ENCODE assay signal across 12 cellular contexts in genomic region chr7:139687980-139688632, GRCh38.
A peak's percentile ranks its signal among the peaks of the same experiment; 100 is the strongest.
DNase-seq lines count a peak whose midpoint lies in the region; FAIRE-seq and TF ChIP-seq lines count a peak whose summit lies in the region.
"Had no signal": no experiment of that assay in that cellular context is flagged by ENCODE, and none has a peak within 500 bp of the region (broad histone marks: within the 10 kb centered on the region; RNA-seq: fewer than 3 reads in every experiment).

No MANE protein-coding gene starts in this region.

- H3K4me3 ChIP-seq in Caco-2 (ENCODE audit: low read depth, low read length): no peak overlapping the region
- no peak overlapping the region for H3K4me3 ChIP-seq in bronchial epithelial cell (ENCODE audit: low read depth, low read length)
- no peak overlapping the region for H3K4me3 ChIP-seq in mesendoderm (ENCODE audit: low read length)
- H3K4me3 ChIP-seq: lung had no signal

- H3K4me1 Mint-ChIP-seq in Caco-2 (ENCODE audit: low read depth, unreplicated experiment): peaks cover 14% of the 10 kb centered on the region

- peaks cover 33% of the 10 kb centered on the region for H3K36me3 Mint-ChIP-seq in Caco-2 (ENCODE audit: insufficient read depth, unreplicated experiment)

- H3K4me3 Mint-ChIP-seq in Caco-2 (ENCODE audit: unreplicated experiment): no peak overlapping the region
- H3K4me3 Mint-ChIP-seq: activated CD4-positive, alpha-beta T cell treated with anti-CD3 and anti-CD28 coated beads, Interleukin-2, amount 10 ng/mL, durations not matched to agents 7 days and 5 days had no signal

- WGBS in mesendoderm (ENCODE audit: extremely low coverage, insufficient coverage, low lambda C conversion rate): no CpG with 5 or more reads among the region's 7 CpGs

- H2BK120ac ChIP-seq in mesendoderm (ENCODE audit: low read depth, low read length): no peak overlapping the region

- H3K9ac ChIP-seq in mesendoderm (ENCODE audit: low read length): no peak overlapping the region

- H3K4me1 ChIP-seq in Caco-2 (peaks cover 11% of the 10 kb centered on the region), mesendoderm (ENCODE audit: control insufficient read depth, low read depth, low read length) (no peaks in the 10 kb centered on the region)

- H3K56ac ChIP-seq in mesendoderm (ENCODE audit: low read length): no peak overlapping the region

- no peak overlapping the region for H3K4ac ChIP-seq in mesendoderm (ENCODE audit: low read depth, low read length)

- H3K27me3 Mint-ChIP-seq in Caco-2 (ENCODE audit: insufficient read depth, unreplicated experiment): no peaks in the 10 kb centered on the region
- H3K27me3 Mint-ChIP-seq: activated CD4-positive, alpha-beta T cell treated with anti-CD3 and anti-CD28 coated beads, Interleukin-2, amount 10 ng/mL, durations not matched to agents 7 days and 5 days had no signal

- H3K9me3 Mint-ChIP-seq in Caco-2 (ENCODE audit: unreplicated experiment): peaks cover 14% of the 10 kb centered on the region

- FAIRE-seq in bronchial epithelial cell (lab: Jason Lieb, UNC) (no peak), GM19239 (lab: Jason Lieb, UNC) (no peak)

- no peaks in the 10 kb centered on the region for H3K27me3 ChIP-seq in Caco-2 (replicated peaks; ENCODE audit: control insufficient read depth, insufficient read depth, low read length)
- no peaks in the 10 kb centered on the region for H3K27me3 ChIP-seq in bronchial epithelial cell (ENCODE audit: control insufficient read depth, insufficient read depth, low read length)
- no peaks in the 10 kb centered on the region for H3K27me3 ChIP-seq in mesendoderm (ENCODE audit: insufficient read depth, low read length, poor library complexity)

- no peak overlapping the region for H2BK5ac ChIP-seq in mesendoderm (ENCODE audit: low read length)

- no peaks in the 10 kb centered on the region for H3K79me2 ChIP-seq in mesendoderm (ENCODE audit: control insufficient read depth, insufficient read depth, low read length)

- no peak overlapping the region for H3K23ac ChIP-seq in mesendoderm (ENCODE audit: low read length)

- no peak for DNase-seq in Caco-2
- peak; percentile 71 for DNase-seq in bronchial epithelial cell (ENCODE audit: low read depth)
- peak; percentile 44 for DNase-seq in mesendoderm
- no peak for DNase-seq in GM19239 (ENCODE audit: insufficient read length, low spot score)
- no peak for DNase-seq in 8988T
- no peak for DNase-seq in activated gamma-delta T cell (lab: John Stamatoyannopoulos, UW)
- DNase-seq in NOMO-1 treated with DMSO at 0.1 percent for 48 hours (lab: John Stamatoyannopoulos, UW; ENCODE audit: unreplicated experiment): no peak
- DNase-seq: activated CD4-positive, alpha-beta T cell treated with anti-CD3 and anti-CD28 coated beads, Interleukin-2, amount 10 ng/mL, durations not matched to agents 7 days and 5 days; DMS 273 treated with DMSO at 0.1 percent for 48 hours; NCI-H1436 had no signal

- no peak for TF ChIP-seq EP300 in Ishikawa (IDR thresholded peaks at IDR 0.05; ENCODE audit: borderline replicate concordance)

- H3K36me3 ChIP-seq in Caco-2 (ENCODE audit: control insufficient read depth, insufficient read depth, low read length) (peaks cover 3% of the 10 kb centered on the region), bronchial epithelial cell (ENCODE audit: control insufficient read depth, insufficient read depth, low read length) (peaks cover 4% of the 10 kb centered on the region), mesendoderm (ENCODE audit: control insufficient read depth, insufficient read depth, low read length) (no peaks in the 10 kb centered on the region)

- CTCF ChIA-PET in Caco-2 (lab: Charles Lee): no interaction called here

- H4K5ac ChIP-seq in mesendoderm (ENCODE audit: low read length): no peak overlapping the region

- TF ChIP-seq CTCF in Caco-2 (IDR thresholded peaks at IDR 0.05; ENCODE audit: insufficient read depth in 1 of 2, low read depth in 1 of 2, low read length in 1 of 2, severe bottlenecking in 1 of 2, unreplicated experiment in 1 of 2) (no peak), bronchial epithelial cell (IDR thresholded peaks at IDR 0.05; ENCODE audit: insufficient read depth, low read length, severe bottlenecking) (no peak)

- H3K79me1 ChIP-seq in mesendoderm (ENCODE audit: low read length): no peaks in the 10 kb centered on the region

- no peak for TF ChIP-seq RAD21 in Ishikawa (IDR thresholded peaks at IDR 0.05; ENCODE audit: low read depth)

- no peak overlapping the region for H4K8ac ChIP-seq in mesendoderm (ENCODE audit: low read depth, low read length)

- no TSS peak for BruUV-seq in Caco-2 (replicated peaks; lab: Mats Ljungman, UMichigan)

- no peak overlapping the region for H2AK5ac ChIP-seq in mesendoderm (ENCODE audit: low read length)

- intact Hi-C loops in Caco-2 (cut with micrococcal nuclease; ENCODE audit: unreplicated experiment): no loop called here

- no peak overlapping the region for H3K27ac ChIP-seq in mesendoderm (ENCODE audit: low read depth, low read length)

- H3K18ac ChIP-seq in mesendoderm (ENCODE audit: low read length): no peak overlapping the region

- H2BK15ac ChIP-seq in mesendoderm (replicated peaks; ENCODE audit: low read depth): no peak overlapping the region

- POLR2A ChIA-PET in Caco-2 (lab: Charles Lee): interaction anchor here (0.9 kb wide), 1 partner anchor 42 kb away, joined by 3 read pairs; no protein-coding TSS in a partner anchor

- H3K27ac Mint-ChIP-seq in Caco-2 (ENCODE audit: unreplicated experiment): peak overlapping the region; percentile 29
- H3K27ac Mint-ChIP-seq: activated CD4-positive, alpha-beta T cell treated with anti-CD3 and anti-CD28 coated beads, Interleukin-2, amount 10 ng/mL, durations not matched to agents 7 days and 5 days had no signal

- H3K4me2 ChIP-seq in mesendoderm (ENCODE audit: low read length): no peak overlapping the region

- no peaks in the 10 kb centered on the region for H3K9me3 ChIP-seq in Caco-2

TF ChIP-seq in Ishikawa, 13 proteins besides CTCF, POLR2A, EP300 and RAD21:
- TF ChIP-seq NFIC (IDR thresholded peaks at IDR 0.05): no peak
- peak; percentile 63 for TF ChIP-seq USF1 (IDR thresholded peaks at IDR 0.05)

Comparison
In these comparisons a context has a peak if more than half of its experiments do, and no peak if none do; other contexts are left out.
1. DNase-seq: peak in bronchial epithelial cell (single experiment) and mesendoderm (single experiment); none in Caco-2 (0 of 2), GM19239 (single experiment), 8988T (single experiment), activated gamma-delta T cell (single experiment) and NOMO-1 treated with DMSO at 0.1 percent for 48 hours (single experiment).